Comparison of ENCODE assay signal across 8 cellular contexts in genomic region chr20:51306521-51307358, GRCh38.
A peak's percentile ranks its signal among the peaks of the same experiment; 100 is the strongest.
DNase-seq lines count a peak whose midpoint lies in the region; ATAC-seq and TF ChIP-seq lines count a peak whose summit lies in the region.

No MANE protein-coding gene starts in this region.

- peaks cover 5% of the 10 kb centered on the region for H3K4me1 ChIP-seq in effector memory CD4-positive, alpha-beta T cell (ENCODE audit: control insufficient read depth, insufficient read depth, low read length, poor library complexity, severe bottlenecking)

- no peaks in the 10 kb centered on the region for H3K27me3 ChIP-seq in effector memory CD4-positive, alpha-beta T cell (replicated peaks; ENCODE audit: control insufficient read depth, insufficient read depth, low read length, poor library complexity, severe bottlenecking)

- no peak overlapping the region for H3K4me3 Mint-ChIP-seq in activated CD8-positive, alpha-beta T cell treated with anti-CD3 and anti-CD28 coated beads, Interleukin-2, amount 10 ng/mL, durations not matched to agents 7 days and 5 days
- H3K4me3 Mint-ChIP-seq in mesothelial cell of epicardium, result no peak overlapping the region

- DNase-seq in GM03348 (ENCODE audit: low spot score) (peak; percentile 94), NCI-H82 treated with DMSO at 0.1 percent for 48 hours (lab: John Stamatoyannopoulos, UW; ENCODE audit: unreplicated experiment) (peak; percentile 62), mesothelial cell of epicardium (ENCODE audit: low spot score in 2 of 2, unreplicated experiment in 2 of 2) (peak; percentile 71 to 92)
- DNase-seq in activated CD8-positive, alpha-beta T cell treated with anti-CD3 and anti-CD28 coated beads, Interleukin-2, amount 10 ng/mL, durations not matched to agents 7 days and 5 days, result peak; percentile 77
- peak; percentile 23 to 37 (median 27) for DNase-seq in effector memory CD4-positive, alpha-beta T cell
- DNase-seq in stimulated activated CD8-positive, alpha-beta memory T cell treated with anti-CD3 and anti-CD28 coated beads, Interleukin-4, amount 100 ng/mL, for 1 hour (ENCODE audit: low read depth in 2 of 2, low spot score in 1 of 2), result peak; percentile 52 to 59

- no peaks in the 10 kb centered on the region for H3K9me3 Mint-ChIP-seq in activated CD8-positive, alpha-beta T cell treated with anti-CD3 and anti-CD28 coated beads, Interleukin-2, amount 10 ng/mL, durations not matched to agents 7 days and 5 days (ENCODE audit: insufficient read depth)
- H3K9me3 Mint-ChIP-seq in mesothelial cell of epicardium, result peaks cover 10% of the 10 kb centered on the region

- CTCF ChIA-PET in activated CD8-positive, alpha-beta T cell treated with anti-CD3 and anti-CD28 coated beads, Interleukin-2, amount 10 ng/mL, durations not matched to agents 7 days and 5 days (lab: Charles Lee), result interaction anchor here (0.6 to 6.0 kb wide), 17 partner anchors 9 to 377 kb away, joined by 3 to 87 read pairs (median 4); no protein-coding TSS in a partner anchor

- peak; percentile 87 for TF ChIP-seq CTCF in mesothelial cell of epicardium (IDR thresholded peaks at IDR 0.05; ENCODE audit: unreplicated experiment)

- POLR2A ChIA-PET in activated CD8-positive, alpha-beta T cell treated with anti-CD3 and anti-CD28 coated beads, Interleukin-2, amount 10 ng/mL, durations not matched to agents 7 days and 5 days (lab: Charles Lee), result interaction anchor here (0.6 to 1.5 kb wide), 2 partner anchors 512 to 557 kb away, joined by 3 to 4 read pairs; no protein-coding TSS in a partner anchor

- H3K36me3 Mint-ChIP-seq in activated CD8-positive, alpha-beta T cell treated with anti-CD3 and anti-CD28 coated beads, Interleukin-2, amount 10 ng/mL, durations not matched to agents 7 days and 5 days (ENCODE audit: low read depth), result no peaks in the 10 kb centered on the region
- H3K36me3 Mint-ChIP-seq in mesothelial cell of epicardium, result no peaks in the 10 kb centered on the region

- H3K27ac ChIP-seq in effector memory CD4-positive, alpha-beta T cell (ENCODE audit: insufficient read depth, low read length, poor library complexity, severe bottlenecking), result no peak overlapping the region

- H3K27me3 Mint-ChIP-seq in activated CD8-positive, alpha-beta T cell treated with anti-CD3 and anti-CD28 coated beads, Interleukin-2, amount 10 ng/mL, durations not matched to agents 7 days and 5 days (ENCODE audit: low read depth), result peaks cover 16% of the 10 kb centered on the region
- H3K27me3 Mint-ChIP-seq in mesothelial cell of epicardium (ENCODE audit: low read depth), result no peaks in the 10 kb centered on the region

- H3K4me3 ChIP-seq in effector memory CD4-positive, alpha-beta T cell (ENCODE audit: insufficient read depth, low read depth, low read length, poor library complexity, severe bottlenecking), result no peak overlapping the region

- peaks cover 3% of the 10 kb centered on the region for H3K4me1 Mint-ChIP-seq in activated CD8-positive, alpha-beta T cell treated with anti-CD3 and anti-CD28 coated beads, Interleukin-2, amount 10 ng/mL, durations not matched to agents 7 days and 5 days (ENCODE audit: low read depth)
- peaks cover 36% of the 10 kb centered on the region for H3K4me1 Mint-ChIP-seq in mesothelial cell of epicardium

- no peaks in the 10 kb centered on the region for H3K9me3 ChIP-seq in effector memory CD4-positive, alpha-beta T cell (ENCODE audit: control insufficient read depth, low read length)

- ATAC-seq in HG03196 (IDR thresholded peaks at IDR 0.05; ENCODE audit: unreplicated experiment) (peak; percentile 69), GM21723 (IDR thresholded peaks at IDR 0.05; ENCODE audit: unreplicated experiment) (no peak)
- ATAC-seq in activated CD8-positive, alpha-beta T cell treated with anti-CD3 and anti-CD28 coated beads, Interleukin-2, amount 10 ng/mL, durations not matched to agents 7 days and 5 days, result peak; percentile 99

- H3K36me3 ChIP-seq in effector memory CD4-positive, alpha-beta T cell (ENCODE audit: control insufficient read depth, insufficient read depth, low read length), result no peaks in the 10 kb centered on the region

- H3K27ac Mint-ChIP-seq in activated CD8-positive, alpha-beta T cell treated with anti-CD3 and anti-CD28 coated beads, Interleukin-2, amount 10 ng/mL, durations not matched to agents 7 days and 5 days, result no peak overlapping the region
- peak overlapping the region; percentile 43 for H3K27ac Mint-ChIP-seq in mesothelial cell of epicardium

Comparison
In these comparisons a context has a peak if more than half of its experiments do, and no peak if none do; other contexts are left out.
1. DNase-seq: peak in every context shown above with its lines; median percentile 94 in GM03348; 82 in mesothelial cell of epicardium; 77 in activated CD8-positive, alpha-beta T cell treated with anti-CD3 and anti-CD28 coated beads, Interleukin-2, amount 10 ng/mL, durations not matched to agents 7 days and 5 days; 62 in NCI-H82 treated with DMSO at 0.1 percent for 48 hours; 56 in stimulated activated CD8-positive, alpha-beta memory T cell treated with anti-CD3 and anti-CD28 coated beads, Interleukin-4, amount 100 ng/mL, for 1 hour; 27 in effector memory CD4-positive, alpha-beta T cell.